In genomic region chr15:49131403-49131802, GRCh38 we compare ENCODE assay signal across 18 cellular contexts.
"Had no signal": no experiment of that assay in that cellular context is flagged by ENCODE, and none has a peak within 500 bp of the region (broad histone marks: within the 10 kb centered on the region; RNA-seq: fewer than 3 reads in every experiment).

No MANE protein-coding gene starts in this region.

- ATAC-seq: left lung; natural killer cell treated with Interleukin-12 subunit alpha and Interleukin-12 subunit beta and Interleukin-15 and Interleukin-18, amount 100 ng/mL, for 72 hours had no signal

- H3K27ac Mint-ChIP-seq: natural killer cell treated with Interleukin-12 subunit alpha and Interleukin-12 subunit beta and Interleukin-15 and Interleukin-18, amount 100 ng/mL, for 72 hours; neural progenitor cell; type B pancreatic cell had no signal

- H3K9me3 Mint-ChIP-seq: natural killer cell treated with Interleukin-12 subunit alpha and Interleukin-12 subunit beta and Interleukin-15 and Interleukin-18, amount 100 ng/mL, for 72 hours; neural progenitor cell; type B pancreatic cell had no signal

- DNase-seq: colonic mucosa; dermis blood vessel endothelial cell; esophagus squamous epithelium; foreskin fibroblast; head of caudate nucleus; hippocampal formation; left lung; mesenchymal stem cell; midbrain; nucleus accumbens; ovary; right cardiac atrium; small intestine; stimulated activated CD4-positive, alpha-beta T cell treated with anti-CD3 and anti-CD28 coated beads, Interleukin-12 subunit alpha, Interleukin-12 subunit beta, amount 100 ng/mL, for 4 hours; stimulated activated naive CD4-positive, alpha-beta T cell had no signal

- H3K27me3 Mint-ChIP-seq: natural killer cell treated with Interleukin-12 subunit alpha and Interleukin-12 subunit beta and Interleukin-15 and Interleukin-18, amount 100 ng/mL, for 72 hours; type B pancreatic cell had no signal

- H3K4me3 Mint-ChIP-seq: natural killer cell treated with Interleukin-12 subunit alpha and Interleukin-12 subunit beta and Interleukin-15 and Interleukin-18, amount 100 ng/mL, for 72 hours; neural progenitor cell; type B pancreatic cell had no signal

- H3K4me1 Mint-ChIP-seq: neural progenitor cell had no signal
